ENCODE assay signal across 8 cellular contexts in genomic region chr10:92592761-92593552, GRCh38. TPM values are rescaled to one million over a fixed set of nuclear protein-coding genes. Genes with fewer than 3 reads are reported as not detected.
DNase-seq lines count a peak whose midpoint lies in the region; ATAC-seq and TF ChIP-seq lines count a peak whose summit lies in the region.

Gene KIF11 (plus strand): TSS chr10:92593130. CDS start chr10:92593376, 246 bp downstream.

- no peaks in the 10 kb centered on the region for H3K9me3 ChIP-seq in Peyer's patch
- no peaks in the 10 kb centered on the region for H3K9me3 ChIP-seq in esophagus muscularis mucosa
- no peaks in the 10 kb centered on the region for H3K9me3 ChIP-seq in muscle layer of duodenum (ENCODE audit: control insufficient read depth in 1 of 2, low read length in 2 of 2)

- peaks cover 19% of the 10 kb centered on the region for H4K20me1 ChIP-seq in KMS-11 (ENCODE audit: insufficient read depth)

- peak within 1 kb of the TSS; percentile 90 for H3K9ac ChIP-seq in KMS-11

- H3K4me1 ChIP-seq in KMS-11 (ENCODE audit: low read depth, poor library complexity, severe bottlenecking) (peaks cover 35% of the 10 kb centered on the region), Peyer's patch (peaks cover 0 to 8% (median 0%) of the 10 kb centered on the region in 4 donors), esophagus muscularis mucosa (peaks cover 21 to 27% (median 27%) of the 10 kb centered on the region in 4 donors), muscle layer of duodenum (ENCODE audit: control insufficient read depth in 1 of 2, insufficient read depth in 2 of 2, low read length in 2 of 2) (peaks cover 3 to 8% of the 10 kb centered on the region in 2 donors)

- 0 out of 2 replicates have a peak, but pooled peaks cover 3% of the 10 kb centered on the region for H3K36me3 ChIP-seq in KMS-11 (ENCODE audit: insufficient read depth)
- H3K36me3 ChIP-seq in Peyer's patch: no peaks in the 10 kb centered on the region
- no peaks in the 10 kb centered on the region for H3K36me3 ChIP-seq in esophagus muscularis mucosa
- H3K36me3 ChIP-seq in muscle layer of duodenum (ENCODE audit: control insufficient read depth in 1 of 2, insufficient read depth in 2 of 2, low read length in 2 of 2): no peaks in the 10 kb centered on the region

- peak; percentile 73 for ATAC-seq in GM21723 (IDR thresholded peaks at IDR 0.05; ENCODE audit: unreplicated experiment)

- H3K27ac ChIP-seq in KMS-11: peak within 1 kb of the TSS; percentile 93
- H3K27ac ChIP-seq in Peyer's patch: peak within 1 kb of the TSS; percentile 85 to 96 (median 90)
- H3K27ac ChIP-seq in esophagus muscularis mucosa (replicated peaks in 1 of 4): peak within 1 kb of the TSS; percentile 92 to 98 (median 94)
- peak within 1 kb of the TSS; percentile 97 for H3K27ac ChIP-seq in muscle layer of duodenum (ENCODE audit: low read length)

- DNase-seq in DMS53 (lab: John Stamatoyannopoulos, UW) (peak; percentile 99), Peyer's patch (peak; percentile 97 to 100 (median 99)), esophagus muscularis mucosa (ENCODE audit: extremely low spot score) (peak; percentile 99)
- DNase-seq in activated T-cell treated with anti-CD3 and anti-CD28 coated beads, Interleukin-2, amount 50 U/mL, for 48 hours: peak; percentile 98 to 99
- DNase-seq in stimulated activated CD8-positive, alpha-beta memory T cell treated with anti-CD3 and anti-CD28 coated beads, Interleukin-7, amount 100 ng/mL, for 4 hours (ENCODE audit: low read depth in 2 of 2): peak; percentile 93 to 95

- under 1% methylated on average over 38 of the region's 58 CpGs for WGBS in esophagus muscularis mucosa

- no peak for TF ChIP-seq EP300 in esophagus muscularis mucosa (IDR thresholded peaks at IDR 0.05)

- H3K4me3 ChIP-seq in KMS-11 (IDR thresholded peaks at IDR 0.05; ENCODE audit: insufficient read depth, low read depth, low read length) (peak within 1 kb of the TSS; percentile 34), Peyer's patch (peak within 1 kb of the TSS; percentile 49 to 85 (median 69)), esophagus muscularis mucosa (peak within 1 kb of the TSS; percentile 65 to 77 (median 70)), muscle layer of duodenum (ENCODE audit: low read depth in 1 of 2, low read length in 2 of 2) (peak within 1 kb of the TSS; percentile 95 to 99)

- H3K4me2 ChIP-seq in KMS-11: peak within 1 kb of the TSS; percentile 94

- peak within 1 kb of the TSS; percentile 62 for H2AFZ ChIP-seq in KMS-11 (ENCODE audit: low read depth)

- H3K27me3 ChIP-seq in KMS-11 (ENCODE audit: insufficient read depth, low read depth) (no peaks in the 10 kb centered on the region), Peyer's patch (no peaks in the 10 kb centered on the region), esophagus muscularis mucosa (no peaks in the 10 kb centered on the region), muscle layer of duodenum (ENCODE audit: low read depth, low read length) (no peaks in the 10 kb centered on the region)

- TF ChIP-seq CTCF in KMS-11 (conservative IDR thresholded peaks at IDR 0.05; ENCODE audit: low read depth, low read length) (no peak), Peyer's patch (IDR thresholded peaks at IDR 0.05) (no peak), esophagus muscularis mucosa (IDR thresholded peaks at IDR 0.05) (no peak)

- peak; percentile 92 to 95 for TF ChIP-seq POLR2A in Peyer's patch (IDR thresholded peaks at IDR 0.05)
- peak; percentile 62 for TF ChIP-seq POLR2A in esophagus muscularis mucosa (IDR thresholded peaks at IDR 0.05; ENCODE audit: low read depth)

- H3K79me2 ChIP-seq in KMS-11 (ENCODE audit: insufficient read depth, low read depth): peaks cover 50% of the 10 kb centered on the region

- intact Hi-C loops in esophagus muscularis mucosa (cut with DNase I): loop anchor here (5.0 kb wide), 1 partner anchor 99 kb away; no protein-coding TSS in a partner anchor

RNA-seq across cellular contexts. Expression of gene KIF11, which starts in this region (rescaled TPM):
- total RNA-seq in Peyer's patch: 1 to 10 TPM; 1.4 to 5.1 (median 3.4) TPM
- total RNA-seq in esophagus muscularis mucosa: under 1 TPM; 0.33 to 0.80 (median 0.40) TPM

Comparison
In these comparisons a context has a peak if more than half of its experiments do, and no peak if none do; other contexts are left out.
1. Peak in every context shown above with its lines: DNase-seq, ATAC-seq, H3K4me3 ChIP-seq and H3K27ac ChIP-seq.
2. Peak in DNase-seq, H3K4me3 ChIP-seq and H3K27ac ChIP-seq in esophagus muscularis mucosa; RNA of the gene not detected or under 1 TPM.
3. H3K4me3 ChIP-seq: peak in every context shown above with its lines; median percentile 97 in muscle layer of duodenum; 70 in esophagus muscularis mucosa; 69 in Peyer's patch; 34 in KMS-11.